In genomic region chr9:109098960-109099308, GRCh38 we compare ENCODE assay signal across 7 cellular contexts. TPM values are rescaled to one million over a fixed set of nuclear protein-coding genes. Genes with fewer than 3 reads are reported as not detected.
DNase-seq lines count a peak whose midpoint lies in the region; ATAC-seq and TF ChIP-seq lines count a peak whose summit lies in the region.

No MANE protein-coding gene starts in this region.

- H3K27ac ChIP-seq in GM23338 (ENCODE audit: low read depth), result no peak overlapping the region
- peak overlapping the region; percentile 3 for H3K27ac ChIP-seq in iPS-18a (ENCODE audit: low read length)
- H3K27ac ChIP-seq in foreskin keratinocyte, result no peak overlapping the region

- H3F3A ChIP-seq in GM23338 (replicated peaks; ENCODE audit: low read depth), result no peaks in the 10 kb centered on the region

- no peak overlapping the region for H3K9ac ChIP-seq in iPS-18a (ENCODE audit: low read length)

- H3K27me3 Mint-ChIP-seq in GM23338 (ENCODE audit: insufficient read depth, low read depth, poor library complexity), result no peaks in the 10 kb centered on the region
- no peaks in the 10 kb centered on the region for H3K27me3 Mint-ChIP-seq in activated T-helper 2 cell treated with anti-CD3 and anti-CD28 coated beads, Interferon-gamma antibody, Interleukin-2, Interleukin-4, amounts not matched to agents 10 μg/mL and 5 μg/mL and 100 μg/mL, durations not matched to agents 14 hours and 24 hours and 36 hours (ENCODE audit: low read depth)
- no peaks in the 10 kb centered on the region for H3K27me3 Mint-ChIP-seq in stimulated activated naive CD8-positive, alpha-beta T cell treated with anti-CD3 and anti-CD28 coated beads, Interleukin-15, Interleukin-2, amounts not matched to agents 100 ng/mL and 50 ng/mL, for 24 hours

- peaks cover 35% of the 10 kb centered on the region for H3K4me1 ChIP-seq in GM23338 (ENCODE audit: insufficient read depth)
- peaks cover 20% of the 10 kb centered on the region for H3K4me1 ChIP-seq in iPS-18a (ENCODE audit: control insufficient read depth, low read depth, low read length)
- H3K4me1 ChIP-seq in foreskin keratinocyte, result peaks cover 31% of the 10 kb centered on the region

- H3K4me3 Mint-ChIP-seq in GM23338, result no peak overlapping the region
- no peak overlapping the region for H3K4me3 Mint-ChIP-seq in activated T-helper 2 cell treated with anti-CD3 and anti-CD28 coated beads, Interferon-gamma antibody, Interleukin-2, Interleukin-4, amounts not matched to agents 10 μg/mL and 5 μg/mL and 100 μg/mL, durations not matched to agents 14 hours and 24 hours and 36 hours (ENCODE audit: low read depth)
- peak overlapping the region; percentile 21 for H3K4me3 Mint-ChIP-seq in stimulated activated naive CD8-positive, alpha-beta T cell treated with anti-CD3 and anti-CD28 coated beads, Interleukin-15, Interleukin-2, amounts not matched to agents 100 ng/mL and 50 ng/mL, for 24 hours

- no peak overlapping the region for H2AFZ ChIP-seq in GM23338

- H3K9me3 ChIP-seq in iPS-18a (ENCODE audit: control insufficient read depth, low read depth, low read length), result no peaks in the 10 kb centered on the region

- no peaks in the 10 kb centered on the region for H3K9me2 ChIP-seq in GM23338 (ENCODE audit: insufficient read depth)

- H3K36me3 ChIP-seq in GM23338 (ENCODE audit: insufficient read depth) (no peaks in the 10 kb centered on the region), iPS-18a (ENCODE audit: control insufficient read depth, low read depth, low read length) (peaks cover 22% of the 10 kb centered on the region)

- peak overlapping the region; percentile 28; the same call in 1 of the 2 replicates for H3K4me2 ChIP-seq in GM23338

- peak overlapping the region; percentile 68 for H3K27ac Mint-ChIP-seq in GM23338
- peak overlapping the region; percentile 82 for H3K27ac Mint-ChIP-seq in activated T-helper 2 cell treated with anti-CD3 and anti-CD28 coated beads, Interferon-gamma antibody, Interleukin-2, Interleukin-4, amounts not matched to agents 10 μg/mL and 5 μg/mL and 100 μg/mL, durations not matched to agents 14 hours and 24 hours and 36 hours
- peak overlapping the region; percentile 71 for H3K27ac Mint-ChIP-seq in stimulated activated naive CD8-positive, alpha-beta T cell treated with anti-CD3 and anti-CD28 coated beads, Interleukin-15, Interleukin-2, amounts not matched to agents 100 ng/mL and 50 ng/mL, for 24 hours

- H3K36me3 Mint-ChIP-seq in GM23338 (ENCODE audit: low read depth), result peaks cover 17% of the 10 kb centered on the region
- H3K36me3 Mint-ChIP-seq in activated T-helper 2 cell treated with anti-CD3 and anti-CD28 coated beads, Interferon-gamma antibody, Interleukin-2, Interleukin-4, amounts not matched to agents 10 μg/mL and 5 μg/mL and 100 μg/mL, durations not matched to agents 14 hours and 24 hours and 36 hours (ENCODE audit: low read depth), result peaks cover 75% of the 10 kb centered on the region
- H3K36me3 Mint-ChIP-seq in stimulated activated naive CD8-positive, alpha-beta T cell treated with anti-CD3 and anti-CD28 coated beads, Interleukin-15, Interleukin-2, amounts not matched to agents 100 ng/mL and 50 ng/mL, for 24 hours (ENCODE audit: low read depth), result peaks cover 61% of the 10 kb centered on the region

- H3K4me1 Mint-ChIP-seq in GM23338, result peaks cover 42% of the 10 kb centered on the region
- H3K4me1 Mint-ChIP-seq in activated T-helper 2 cell treated with anti-CD3 and anti-CD28 coated beads, Interferon-gamma antibody, Interleukin-2, Interleukin-4, amounts not matched to agents 10 μg/mL and 5 μg/mL and 100 μg/mL, durations not matched to agents 14 hours and 24 hours and 36 hours (ENCODE audit: low read depth), result peaks cover 77% of the 10 kb centered on the region
- H3K4me1 Mint-ChIP-seq in stimulated activated naive CD8-positive, alpha-beta T cell treated with anti-CD3 and anti-CD28 coated beads, Interleukin-15, Interleukin-2, amounts not matched to agents 100 ng/mL and 50 ng/mL, for 24 hours (ENCODE audit: low read depth), result peaks cover 90% of the 10 kb centered on the region

- no peak; the same call in 2 of the 3 replicates for ATAC-seq in GM23338
- no peak for ATAC-seq in foreskin keratinocyte
- ATAC-seq in HG02763 (IDR thresholded peaks at IDR 0.05; ENCODE audit: unreplicated experiment), result no peak

- H3K4me3 ChIP-seq in GM23338 (no peak overlapping the region), iPS-18a (ENCODE audit: low read length) (no peak overlapping the region)

- no peaks in the 10 kb centered on the region for H3K9me3 Mint-ChIP-seq in GM23338
- peaks cover 13% of the 10 kb centered on the region for H3K9me3 Mint-ChIP-seq in activated T-helper 2 cell treated with anti-CD3 and anti-CD28 coated beads, Interferon-gamma antibody, Interleukin-2, Interleukin-4, amounts not matched to agents 10 μg/mL and 5 μg/mL and 100 μg/mL, durations not matched to agents 14 hours and 24 hours and 36 hours
- peaks cover 4% of the 10 kb centered on the region for H3K9me3 Mint-ChIP-seq in stimulated activated naive CD8-positive, alpha-beta T cell treated with anti-CD3 and anti-CD28 coated beads, Interleukin-15, Interleukin-2, amounts not matched to agents 100 ng/mL and 50 ng/mL, for 24 hours

- TF ChIP-seq CTCF in GM23338 (conservative IDR thresholded peaks at IDR 0.05; ENCODE audit: low read depth in 2 of 2) (no peak), foreskin keratinocyte (conservative IDR thresholded peaks at IDR 0.05) (no peak)

- intact Hi-C loops in activated T-helper 2 cell treated with anti-CD3 and anti-CD28 coated beads, Interferon-gamma antibody, Interleukin-2, Interleukin-4, amounts not matched to agents 10 μg/mL and 5 μg/mL and 100 μg/mL, durations not matched to agents 14 hours and 24 hours and 36 hours (cut with micrococcal nuclease), result no loop called here

- H3K27me3 ChIP-seq in GM23338 (ENCODE audit: insufficient read depth), result no peaks in the 10 kb centered on the region
- H3K27me3 ChIP-seq in iPS-18a (ENCODE audit: control insufficient read depth, insufficient read depth, low read length), result no peaks in the 10 kb centered on the region
- H3K27me3 ChIP-seq in foreskin keratinocyte, result no peaks in the 10 kb centered on the region

- DNase-seq in GM23338 (ENCODE audit: low spot score), result no peak
- no peak for DNase-seq in activated T-helper 2 cell treated with anti-CD3 and anti-CD28 coated beads, Interferon-gamma antibody, Interleukin-2, Interleukin-4, amounts not matched to agents 10 μg/mL and 5 μg/mL and 100 μg/mL, durations not matched to agents 14 hours and 24 hours and 36 hours (ENCODE audit: low spot score)
- no peak for DNase-seq in foreskin keratinocyte
- no peak for DNase-seq in stimulated activated CD4-positive, alpha-beta T cell treated with anti-CD3 and anti-CD28 coated beads, Interleukin-2, amount 100 ng/mL, for 24 hours

- peaks cover 100% of the 10 kb centered on the region for H3K79me2 ChIP-seq in GM23338 (replicated peaks; ENCODE audit: insufficient read depth)

- H4K20me1 ChIP-seq in GM23338 (replicated peaks; ENCODE audit: insufficient read depth), result peaks cover 53% of the 10 kb centered on the region

TF ChIP-seq in GM23338, 12 proteins besides CTCF, POLR2A, EP300 and RAD21 (continues in another document):
- TF ChIP-seq JUNB (IDR thresholded peaks at IDR 0.05; ENCODE audit: unreplicated experiment), result no peak

RNA-seq across cellular contexts. Expression of gene TMEM245, which starts 20.8 kb away (rescaled TPM):
- total RNA-seq in GM23338 (2014; rRNA removed; shearing (Covaris generic)), result 61.3 and 64.1 TPM in 2 replicates
- polyA plus RNA-seq in GM23338 (2016; fragmentation: Nextera tagmentation; extraction: Ambion mirVana) (14.8 and 17.3 TPM in 2 replicates), foreskin keratinocyte (10.1 and 12.1 TPM in 2 replicates)
- total RNA-seq in activated T-helper 2 cell treated with anti-CD3 and anti-CD28 coated beads, Interferon-gamma antibody, Interleukin-2, Interleukin-4, amounts not matched to agents 10 μg/mL and 5 μg/mL and 100 μg/mL, durations not matched to agents 14 hours and 24 hours and 36 hours, result 24.0 and 25.8 TPM in 2 replicates
- 36.8 and 38.6 TPM in 2 replicates for total RNA-seq in foreskin keratinocyte
